ENCODE assay signal across 12 cellular contexts in the genomic region with DNA sequence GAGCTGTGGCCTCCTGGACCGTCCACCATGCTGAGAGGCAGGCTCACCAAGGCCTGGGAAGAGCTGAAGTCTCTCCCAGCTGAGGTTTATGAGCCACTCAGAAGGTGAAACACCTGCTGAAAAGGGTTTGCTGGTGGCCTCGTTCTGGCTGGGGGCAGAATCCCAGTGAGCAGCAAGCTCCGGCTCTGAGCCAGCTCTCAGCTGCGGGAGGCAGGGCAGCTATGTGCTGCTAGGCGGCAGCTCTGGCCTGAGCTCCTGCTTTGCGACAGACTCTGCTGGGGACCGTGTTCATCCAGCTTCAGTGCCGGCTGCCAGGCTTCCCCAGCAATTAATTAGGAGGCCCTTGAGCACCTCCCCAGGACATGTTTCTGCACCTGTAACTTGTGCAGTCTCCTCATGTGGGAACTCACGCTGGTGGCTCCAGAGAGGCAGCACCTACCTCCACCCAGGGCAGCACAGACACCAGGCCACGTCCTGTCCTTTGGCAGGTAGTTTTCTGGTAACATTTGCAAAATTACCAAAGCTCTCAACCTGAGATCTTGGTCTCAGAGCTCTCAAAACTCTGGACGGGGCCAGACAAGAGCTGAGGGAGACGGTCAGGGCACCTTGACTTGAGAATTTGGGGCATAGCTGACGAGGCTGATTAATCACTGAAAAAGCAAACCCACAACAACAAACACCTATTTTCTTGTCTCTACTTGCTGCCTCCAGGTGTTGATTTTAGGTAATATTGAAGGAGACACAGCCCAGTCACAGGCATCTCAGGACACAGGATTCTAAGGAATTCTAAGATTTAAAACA.
A peak's percentile ranks its signal among the peaks of the same experiment; 100 is the strongest.
DNase-seq lines count a peak whose midpoint lies in the region; ATAC-seq lines count a peak whose summit lies in the region.
"Had no signal": no experiment of that assay in that cellular context is flagged by ENCODE, and none has a peak within 500 bp of the region (broad histone marks: within the 10 kb centered on the region; RNA-seq: fewer than 3 reads in every experiment).

No MANE protein-coding gene starts in this region.

- no peak overlapping the region for H2BK120ac ChIP-seq in neuronal stem cell (ENCODE audit: low read depth, low read length)

- peaks cover 0 to 2% of the 10 kb centered on the region in 2 donors for H3K9me3 ChIP-seq in neuronal stem cell (replicated peaks in 1 of 2; ENCODE audit: control insufficient read depth in 2 of 2, insufficient read depth in 1 of 2, low read depth in 1 of 2, low read length in 2 of 2)

- no peaks in the 10 kb centered on the region for H3K27me3 ChIP-seq in neuronal stem cell (ENCODE audit: control insufficient read depth in 3 of 3, insufficient read depth in 3 of 3, low read depth in 1 of 3, low read length in 3 of 3)

- no peak overlapping the region for H4K91ac ChIP-seq in neuronal stem cell (ENCODE audit: low read depth, low read length, poor library complexity)

- peak overlapping the region; percentile 91 for H3K18ac ChIP-seq in neuronal stem cell (ENCODE audit: low read length)

- peak overlapping the region; percentile 29 for H3K23ac ChIP-seq in neuronal stem cell (ENCODE audit: low read depth, low read length, poor library complexity)

- H2AFZ ChIP-seq in neuronal stem cell (ENCODE audit: low read length): no peak overlapping the region

- H3K9ac ChIP-seq in neuronal stem cell (ENCODE audit: low read depth, low read length, poor library complexity): peak overlapping the region; percentile 22

- peaks cover 0 to 12% of the 10 kb centered on the region in 2 donors for H3K4me1 ChIP-seq in neuronal stem cell (ENCODE audit: control insufficient read depth in 2 of 2, insufficient read depth in 1 of 2, low read depth in 1 of 2, low read length in 2 of 2)

- no peak overlapping the region for H3K4me2 ChIP-seq in neuronal stem cell (ENCODE audit: insufficient read depth, low read length, poor library complexity, severe bottlenecking)

- H3K14ac ChIP-seq in neuronal stem cell (ENCODE audit: low read length): no peak overlapping the region

- peak overlapping the region; percentile 38 for H3K4ac ChIP-seq in neuronal stem cell (ENCODE audit: low read length)

- peak overlapping the region; percentile 1 for H2AK5ac ChIP-seq in neuronal stem cell (ENCODE audit: low read depth, low read length)

- no peaks in the 10 kb centered on the region for H3K36me3 ChIP-seq in neuronal stem cell (replicated peaks in 1 of 2; ENCODE audit: control insufficient read depth in 2 of 2, insufficient read depth in 2 of 2, low read length in 2 of 2)

- H3K79me1 ChIP-seq in neuronal stem cell (ENCODE audit: low read depth, low read length): no peaks in the 10 kb centered on the region

- WGBS in neuronal stem cell (ENCODE audit: extremely low coverage in 2 of 2, insufficient read length in 2 of 2, insufficient replicate concordance in 1 of 2), 2 donors: no CpG with 5 or more reads among the region's 13 CpGs

- peak overlapping the region; percentile 62 for H2BK5ac ChIP-seq in neuronal stem cell (ENCODE audit: low read length)

- peak overlapping the region; percentile 74 for H2BK15ac ChIP-seq in neuronal stem cell (ENCODE audit: low read length)

- peak; percentile 69 for DNase-seq in DMS79 treated with DMSO at 0.1 percent for 48 hours (lab: John Stamatoyannopoulos, UW)
- peak; percentile 38 to 83 (median 62) for DNase-seq in NCI-H1417 (lab: John Stamatoyannopoulos, UW)
- peak; percentile 3 for DNase-seq in astrocyte of the hippocampus (ENCODE audit: low read depth, low spot score)
- DNase-seq in neuronal stem cell (ENCODE audit: low spot score): no peak
- DNase-seq in NCI-H1694 (lab: John Stamatoyannopoulos, UW): no peak
- DNase-seq in SW480 (ENCODE audit: low spot score): no peak
- DNase-seq: activated naive CD8-positive, alpha-beta T cell treated with anti-CD3 and anti-CD28 coated beads for 36 hours; left colon; naive B cell; NCI-H1048 had no signal

- H2BK12ac ChIP-seq in neuronal stem cell (ENCODE audit: low read length): peak overlapping the region; percentile 53

- H3K4me3 ChIP-seq in neuronal stem cell (ENCODE audit: low read length in 2 of 2): no peak overlapping the region

- ATAC-seq in HG03159 (IDR thresholded peaks at IDR 0.05; ENCODE audit: unreplicated experiment): no peak
- no peak for ATAC-seq in GM21717 (IDR thresholded peaks at IDR 0.05; ENCODE audit: unreplicated experiment)
- ATAC-seq: left colon had no signal

- no peak overlapping the region for H4K8ac ChIP-seq in neuronal stem cell (ENCODE audit: low read depth, low read length)

- no peak overlapping the region for H3K27ac ChIP-seq in neuronal stem cell (replicated peaks; ENCODE audit: low read length)

Comparison
In these comparisons a context has a peak if more than half of its experiments do, and no peak if none do; other contexts are left out.
1. DNase-seq: peak in DMS79 treated with DMSO at 0.1 percent for 48 hours (single experiment), NCI-H1417 (3 of 3) and astrocyte of the hippocampus (single experiment); none in neuronal stem cell (single experiment), NCI-H1694 (single experiment) and SW480 (single experiment).